In the genomic region with DNA sequence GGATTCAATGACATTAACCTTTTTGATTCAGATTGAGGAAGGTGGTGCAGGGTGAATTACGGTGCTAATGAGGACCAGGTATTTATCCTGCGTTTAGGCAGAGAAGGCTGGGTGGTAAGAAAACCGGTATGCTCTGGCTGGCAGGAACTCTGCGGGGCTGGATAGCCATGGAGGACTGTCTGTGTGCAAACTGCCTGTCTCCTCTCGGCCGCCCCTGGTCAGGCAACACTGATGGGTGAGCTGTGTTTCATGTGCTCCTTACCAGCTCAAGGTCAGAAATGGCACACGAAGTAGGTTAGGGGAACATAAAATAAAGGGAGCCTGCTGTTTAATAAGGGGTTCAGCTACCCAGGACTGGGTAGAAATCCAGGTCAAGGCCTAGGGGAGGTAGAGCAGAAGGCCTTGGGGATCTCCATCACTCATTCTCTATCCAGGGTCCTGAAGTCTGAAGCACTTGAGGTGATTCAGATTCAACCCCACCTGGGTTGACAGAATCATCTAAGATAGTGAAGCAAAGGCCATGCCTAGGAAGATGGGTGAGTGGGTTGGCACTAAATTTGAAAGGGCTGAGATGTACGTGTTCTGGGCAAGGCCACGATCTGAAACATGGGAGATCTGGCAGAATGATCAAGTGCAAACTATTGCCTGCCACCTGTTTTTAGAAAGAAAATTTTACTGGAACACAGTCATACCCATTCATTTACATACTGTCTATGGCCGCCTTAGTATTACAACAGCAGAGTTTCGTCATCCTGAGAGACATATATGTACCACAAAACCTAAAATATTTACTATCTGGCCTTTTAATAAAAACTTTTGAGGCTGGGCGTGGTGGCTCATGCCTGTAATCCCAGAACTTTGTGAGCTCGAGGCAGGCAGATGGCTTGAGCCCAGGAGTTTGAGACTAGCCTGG, we compare ENCODE assay signal across 1 cellular context.
TF ChIP-seq lines count a peak whose summit lies in the region.

No MANE protein-coding gene starts in this region.

TF ChIP-seq in neural cell, 6 proteins besides CTCF, POLR2A, EP300 and RAD21 (continued from another document):
- TF ChIP-seq REST (IDR thresholded peaks at IDR 0.05; ENCODE audit: borderline replicate concordance) (no peak), SMC3 (conservative IDR thresholded peaks at IDR 0.05; ENCODE audit: poor library complexity) (no peak), POLR2AphosphoS5 (IDR thresholded peaks at IDR 0.05) (no peak), EZH2 (IDR thresholded peaks at IDR 0.05; ENCODE audit: borderline replicate concordance, insufficient read depth, low read length, poor library complexity, severe bottlenecking) (no peak), TAF1 (IDR thresholded peaks at IDR 0.05; ENCODE audit: low read depth) (no peak)
